ENCODE assay signal across 29 cellular contexts in genomic region chr3:108891833-108892232, GRCh38.
DNase-seq lines count a peak whose midpoint lies in the region; ATAC-seq and TF ChIP-seq lines count a peak whose summit lies in the region.
"Had no signal": no experiment of that assay in that cellular context is flagged by ENCODE, and none has a peak within 500 bp of the region (broad histone marks: within the 10 kb centered on the region; RNA-seq: fewer than 3 reads in every experiment).

No MANE protein-coding gene starts in this region.

- H3K36me3 ChIP-seq in left lung (no peaks in the 10 kb centered on the region), upper lobe of right lung (no peaks in the 10 kb centered on the region)
- H3K36me3 ChIP-seq: BE2C; BLaER1; BLaER1 treated with 17β-estradiol and CSF1 and Interleukin-3, amounts not matched to agents 10 nM and 100 nM had no signal

- intact Hi-C loops in left lung (cut with DNase I) = no loop called here
- intact Hi-C loops in upper lobe of right lung (cut with DNase I) = no loop called here

- no peaks in the 10 kb centered on the region for H3K4me1 ChIP-seq in left lung
- no peaks in the 10 kb centered on the region for H3K4me1 ChIP-seq in upper lobe of right lung
- H3K4me1 ChIP-seq: A549; BLaER1; BLaER1 treated with 17β-estradiol and CSF1 and Interleukin-3, amounts not matched to agents 10 nM and 100 nM; Caco-2 had no signal

- no peak for TF ChIP-seq CTCF in left lung (IDR thresholded peaks at IDR 0.05)
- TF ChIP-seq CTCF in upper lobe of right lung (IDR thresholded peaks at IDR 0.05) = no peak

- H3K27me3 ChIP-seq in left lung = no peaks in the 10 kb centered on the region
- H3K27me3 ChIP-seq in upper lobe of right lung = no peaks in the 10 kb centered on the region
- H3K27me3 ChIP-seq: BE2C; BLaER1; BLaER1 treated with 17β-estradiol and CSF1 and Interleukin-3, amounts not matched to agents 10 nM and 100 nM had no signal

- no peaks in the 10 kb centered on the region for H3K9me3 ChIP-seq in left lung
- no peaks in the 10 kb centered on the region for H3K9me3 ChIP-seq in upper lobe of right lung
- H3K9me3 ChIP-seq: A549; BE2C; BLaER1; BLaER1 treated with 17β-estradiol and CSF1 and Interleukin-3, amounts not matched to agents 10 nM and 100 nM; Caco-2 had no signal

- peak; percentile 81 for ATAC-seq in left lung
- peak; percentile 55 for ATAC-seq in upper lobe of right lung
- ATAC-seq: A549; CD8-positive, alpha-beta T cell had no signal

- H3K27ac ChIP-seq in left lung (no peak overlapping the region), upper lobe of right lung (no peak overlapping the region)
- H3K27ac ChIP-seq: 22Rv1; A549; BLaER1; BLaER1 treated with 17β-estradiol and CSF1 and Interleukin-3, amounts not matched to agents 10 nM and 100 nM; C4-2B had no signal

- H3K4me3 ChIP-seq in left lung (no peak overlapping the region), upper lobe of right lung (no peak overlapping the region)
- H3K4me3 ChIP-seq: A549; BLaER1; BLaER1 treated with 17β-estradiol and CSF1 and Interleukin-3, amounts not matched to agents 10 nM and 100 nM had no signal

- no peak for DNase-seq in left lung
- no peak for DNase-seq in upper lobe of right lung
- DNase-seq in kidney tubule cell (ENCODE audit: low spot score) = no peak
- no peak for DNase-seq in superior temporal gyrus (ENCODE audit: extremely low spot score)
- DNase-seq: 8988T; ACHN; AML-193; BE2C; C1 segment of cervical spinal cord; Caco-2; Calu3; CD4-positive, alpha-beta memory T cell; CD4-positive, alpha-beta T cell; CD4-positive, CD25-positive, alpha-beta regulatory T cell; CD8-positive, alpha-beta memory T cell; CD8-positive, alpha-beta T cell; COR-L47; DMS 273 treated with DMSO at 0.1 percent for 48 hours; DMS153; DMS53; DMS79; DMS79 treated with DMSO at 0.1 percent for 48 hours; DND-41; EL had no signal
